In genomic region chr3:171480526-171480925, GRCh38 we compare ENCODE assay signal across 8 cellular contexts. TPM values are rescaled to one million over a fixed set of nuclear protein-coding genes. Genes with fewer than 3 reads are reported as not detected.
DNase-seq lines count a peak whose midpoint lies in the region; ATAC-seq and TF ChIP-seq lines count a peak whose summit lies in the region.

No MANE protein-coding gene starts in this region.

- no peaks in the 10 kb centered on the region for H4K20me1 ChIP-seq in MM.1S (ENCODE audit: insufficient read depth, low read length)

- peak; percentile 85 for ATAC-seq in activated CD8-positive, alpha-beta memory T cell treated with anti-CD3 and anti-CD28 coated beads, Interleukin-2, amount 10 ng/mL, durations not matched to agents 7 days and 5 days
- peak; percentile 84 for ATAC-seq in HG02623 (IDR thresholded peaks at IDR 0.05; ENCODE audit: unreplicated experiment)
- ATAC-seq in lower lobe of right lung, result no peak

- H3K9ac ChIP-seq in MM.1S (ENCODE audit: low read length), result no peak overlapping the region

- H3K36me3 Mint-ChIP-seq in activated CD8-positive, alpha-beta memory T cell treated with anti-CD3 and anti-CD28 coated beads, Interleukin-2, amount 10 ng/mL, durations not matched to agents 7 days and 5 days, result no peaks in the 10 kb centered on the region

- H3K9me2 ChIP-seq in MM.1S (replicated peaks; ENCODE audit: insufficient read depth, low read length), result no peaks in the 10 kb centered on the region

- H3K4me3 Mint-ChIP-seq in activated CD8-positive, alpha-beta memory T cell treated with anti-CD3 and anti-CD28 coated beads, Interleukin-2, amount 10 ng/mL, durations not matched to agents 7 days and 5 days, result peak overlapping the region; percentile 27

- peak; percentile 50 for DNase-seq in activated CD8-positive, alpha-beta memory T cell treated with anti-CD3 and anti-CD28 coated beads, Interleukin-2, amount 10 ng/mL, durations not matched to agents 7 days and 5 days
- no peak for DNase-seq in activated CD8-positive, alpha-beta memory T cell treated with anti-CD3 and anti-CD28 coated beads, Interleukin-2, amount 50 U/mL, for 4 hours
- DNase-seq in MM.1S, result peak; percentile 76
- peak; percentile 62 for DNase-seq in renal cortical epithelial cell (ENCODE audit: low read depth)
- DNase-seq in NCI-H2171 treated with DMSO at 0.1 percent for 48 hours (lab: John Stamatoyannopoulos, UW), result no peak
- no peak for DNase-seq in uterus
- DNase-seq in lower lobe of right lung, result no peak

- TF ChIP-seq CTCF in MM.1S (IDR thresholded peaks at IDR 0.05; ENCODE audit: low read length), result no peak
- no peak for TF ChIP-seq CTCF in uterus (IDR thresholded peaks at IDR 0.05)
- no peak for TF ChIP-seq CTCF in lower lobe of right lung (IDR thresholded peaks at IDR 0.05)

- no peaks in the 10 kb centered on the region for H3K9me3 Mint-ChIP-seq in activated CD8-positive, alpha-beta memory T cell treated with anti-CD3 and anti-CD28 coated beads, Interleukin-2, amount 10 ng/mL, durations not matched to agents 7 days and 5 days (ENCODE audit: low read depth)

- H3K9me3 ChIP-seq in MM.1S (replicated peaks; ENCODE audit: insufficient read depth, low read length), result no peaks in the 10 kb centered on the region
- no peaks in the 10 kb centered on the region for H3K9me3 ChIP-seq in uterus
- no peaks in the 10 kb centered on the region for H3K9me3 ChIP-seq in lower lobe of right lung

- peak overlapping the region; percentile 20; the same call in 1 of the 2 replicates for H2AFZ ChIP-seq in MM.1S (ENCODE audit: low read length)

- no peaks in the 10 kb centered on the region for H3K36me3 ChIP-seq in MM.1S (replicated peaks; ENCODE audit: insufficient read depth, low read length)
- no peaks in the 10 kb centered on the region for H3K36me3 ChIP-seq in uterus
- no peaks in the 10 kb centered on the region for H3K36me3 ChIP-seq in lower lobe of right lung

- no peak for TF ChIP-seq POLR2A in uterus (IDR thresholded peaks at IDR 0.05)

- H3K27me3 ChIP-seq in MM.1S (replicated peaks; ENCODE audit: insufficient read depth, low read length) (no peaks in the 10 kb centered on the region), uterus (no peaks in the 10 kb centered on the region), lower lobe of right lung (ENCODE audit: low read depth) (no peaks in the 10 kb centered on the region)

- H3K4me2 ChIP-seq in MM.1S (ENCODE audit: low read depth, low read length), result peak overlapping the region; percentile 16

- H3K27ac ChIP-seq in MM.1S (ENCODE audit: low read length), result peak overlapping the region; percentile 22; the same call in 1 of the 2 replicates
- H3K27ac ChIP-seq in uterus, result no peak overlapping the region
- H3K27ac ChIP-seq in lower lobe of right lung, result no peak overlapping the region

- no peaks in the 10 kb centered on the region for H3K27me3 Mint-ChIP-seq in activated CD8-positive, alpha-beta memory T cell treated with anti-CD3 and anti-CD28 coated beads, Interleukin-2, amount 10 ng/mL, durations not matched to agents 7 days and 5 days

- no peaks in the 10 kb centered on the region for H3K79me2 ChIP-seq in MM.1S (ENCODE audit: low read length)

- no peak overlapping the region; the same call in 1 of the 2 replicates for H3K4me3 ChIP-seq in MM.1S (ENCODE audit: low read length)
- no peak overlapping the region for H3K4me3 ChIP-seq in uterus
- H3K4me3 ChIP-seq in lower lobe of right lung, result no peak overlapping the region

- H3F3A ChIP-seq in MM.1S (ENCODE audit: insufficient read depth, low read length), result no peaks in the 10 kb centered on the region

- CTCF ChIA-PET in activated CD8-positive, alpha-beta memory T cell treated with anti-CD3 and anti-CD28 coated beads, Interleukin-2, amount 10 ng/mL, durations not matched to agents 7 days and 5 days (lab: Charles Lee), result no interaction called here

- peak overlapping the region; percentile 73 for H3K27ac Mint-ChIP-seq in activated CD8-positive, alpha-beta memory T cell treated with anti-CD3 and anti-CD28 coated beads, Interleukin-2, amount 10 ng/mL, durations not matched to agents 7 days and 5 days

- H3K4me1 Mint-ChIP-seq in activated CD8-positive, alpha-beta memory T cell treated with anti-CD3 and anti-CD28 coated beads, Interleukin-2, amount 10 ng/mL, durations not matched to agents 7 days and 5 days, result peaks cover 14% of the 10 kb centered on the region

- intact Hi-C loops in uterus (cut with DNase I; ENCODE audit: low total_unique reads), result no loop called here
- intact Hi-C loops in lower lobe of right lung (cut with DNase I), result no loop called here

- peaks cover 8% of the 10 kb centered on the region for H3K4me1 ChIP-seq in MM.1S (ENCODE audit: low read length)
- no peaks in the 10 kb centered on the region for H3K4me1 ChIP-seq in uterus
- H3K4me1 ChIP-seq in lower lobe of right lung, result no peaks in the 10 kb centered on the region

RNA-seq across cellular contexts. Expression of gene TNIK, which starts 20.3 kb away (rescaled TPM):
- 10 to 100 TPM; 36.6 to 39.3 TPM for total RNA-seq in activated CD8-positive, alpha-beta memory T cell treated with anti-CD3 and anti-CD28 coated beads, Interleukin-2, amount 10 ng/mL, durations not matched to agents 7 days and 5 days
- total RNA-seq in renal cortical epithelial cell, result 19.3 and 25.8 TPM in 2 replicates
- total RNA-seq in uterus, result 10 to 100 TPM in 1 of 4 donors, 1 to 10 TPM in 3; 1.5 to 20.3 (median 7.7) TPM
- total RNA-seq in lower lobe of right lung, result 29.3 TPM

Comparison
In these comparisons a context has a peak if more than half of its experiments do, and no peak if none do; other contexts are left out.
1. DNase-seq: peak in activated CD8-positive, alpha-beta memory T cell treated with anti-CD3 and anti-CD28 coated beads, Interleukin-2, amount 10 ng/mL, durations not matched to agents 7 days and 5 days (single experiment), MM.1S (single experiment) and renal cortical epithelial cell (single experiment); none in activated CD8-positive, alpha-beta memory T cell treated with anti-CD3 and anti-CD28 coated beads, Interleukin-2, amount 50 U/mL, for 4 hours (single experiment), NCI-H2171 treated with DMSO at 0.1 percent for 48 hours (single experiment), uterus (0 of 2) and lower lobe of right lung (single experiment).
2. ATAC-seq: peak in activated CD8-positive, alpha-beta memory T cell treated with anti-CD3 and anti-CD28 coated beads, Interleukin-2, amount 10 ng/mL, durations not matched to agents 7 days and 5 days (single experiment) and HG02623 (single experiment); none in lower lobe of right lung (0 of 2).